8 cellular contexts compared by ENCODE assay signal in the genomic region with DNA sequence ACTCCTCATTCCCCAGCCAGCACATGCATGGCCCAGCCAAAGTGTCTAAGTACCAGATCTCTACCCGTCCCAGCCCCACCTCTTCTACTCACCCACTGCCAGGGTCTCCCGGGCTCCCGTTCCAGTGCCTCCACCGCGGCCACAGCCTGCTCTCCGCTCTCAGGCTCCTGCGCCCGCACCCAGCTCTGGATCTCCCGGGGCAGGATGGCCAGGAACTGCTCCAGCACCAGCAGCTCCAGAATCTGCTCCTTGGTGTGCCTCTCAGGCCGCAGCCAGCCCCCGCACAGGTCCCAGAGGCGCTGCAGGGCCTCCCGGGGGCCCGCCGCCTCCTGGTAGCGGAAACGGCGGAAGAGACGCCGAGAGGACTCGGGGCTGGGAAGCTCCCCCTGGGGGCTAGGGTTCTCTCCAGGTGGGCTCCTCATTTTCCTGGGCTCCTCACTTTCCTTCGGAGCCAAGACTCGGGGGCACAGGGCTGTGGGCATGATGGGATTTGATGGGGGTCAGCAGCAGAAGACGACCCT.
"Had no signal": no experiment of that assay in that cellular context is flagged by ENCODE, and none has a peak within 500 bp of the region (broad histone marks: within the 10 kb centered on the region; RNA-seq: fewer than 3 reads in every experiment).

No MANE protein-coding gene starts in this region.

- H3K4me3 ChIP-seq: psoas muscle, upper lobe of left lung had no signal

- H3K27me3 Mint-ChIP-seq: activated CD4-positive, alpha-beta T cell treated with anti-CD3 and anti-CD28 coated beads, Interleukin-2, amount 10 ng/mL, durations not matched to agents 7 days and 5 days; naive thymus-derived CD4-positive, alpha-beta T cell; stimulated activated naive CD8-positive, alpha-beta T cell treated with anti-CD3 and anti-CD28 coated beads, Interleukin-15, amount 100 ng/mL, for 72 hours had no signal

- H3K27ac Mint-ChIP-seq: activated CD4-positive, alpha-beta T cell treated with anti-CD3 and anti-CD28 coated beads, Interleukin-2, amount 10 ng/mL, durations not matched to agents 7 days and 5 days; stimulated activated naive CD8-positive, alpha-beta T cell treated with anti-CD3 and anti-CD28 coated beads, Interleukin-15, amount 100 ng/mL, for 72 hours had no signal

- ATAC-seq: left lobe of liver; naive thymus-derived CD4-positive, alpha-beta T cell; psoas muscle; sciatic nerve; stimulated activated naive CD8-positive, alpha-beta T cell treated with anti-CD3 and anti-CD28 coated beads, Interleukin-15, amount 100 ng/mL, for 72 hours had no signal

- H3K27ac ChIP-seq: psoas muscle, upper lobe of left lung had no signal

- DNase-seq: activated CD4-positive, alpha-beta T cell treated with anti-CD3 and anti-CD28 coated beads, Interleukin-2, amount 10 ng/mL, durations not matched to agents 7 days and 5 days; activated naive CD4-positive, alpha-beta T cell; naive thymus-derived CD4-positive, alpha-beta T cell; psoas muscle; stimulated activated naive CD8-positive, alpha-beta T cell treated with anti-CD3 and anti-CD28 coated beads, Interleukin-15, amount 100 ng/mL, for 72 hours had no signal

- H3K27me3 ChIP-seq: upper lobe of left lung had no signal

- H3K4me3 Mint-ChIP-seq: activated CD4-positive, alpha-beta T cell treated with anti-CD3 and anti-CD28 coated beads, Interleukin-2, amount 10 ng/mL, durations not matched to agents 7 days and 5 days had no signal

- H3K9me3 ChIP-seq: psoas muscle, upper lobe of left lung had no signal

- H3K9me3 Mint-ChIP-seq: activated CD4-positive, alpha-beta T cell treated with anti-CD3 and anti-CD28 coated beads, Interleukin-2, amount 10 ng/mL, durations not matched to agents 7 days and 5 days; naive thymus-derived CD4-positive, alpha-beta T cell; stimulated activated naive CD8-positive, alpha-beta T cell treated with anti-CD3 and anti-CD28 coated beads, Interleukin-15, amount 100 ng/mL, for 72 hours had no signal
